In the genomic region with DNA sequence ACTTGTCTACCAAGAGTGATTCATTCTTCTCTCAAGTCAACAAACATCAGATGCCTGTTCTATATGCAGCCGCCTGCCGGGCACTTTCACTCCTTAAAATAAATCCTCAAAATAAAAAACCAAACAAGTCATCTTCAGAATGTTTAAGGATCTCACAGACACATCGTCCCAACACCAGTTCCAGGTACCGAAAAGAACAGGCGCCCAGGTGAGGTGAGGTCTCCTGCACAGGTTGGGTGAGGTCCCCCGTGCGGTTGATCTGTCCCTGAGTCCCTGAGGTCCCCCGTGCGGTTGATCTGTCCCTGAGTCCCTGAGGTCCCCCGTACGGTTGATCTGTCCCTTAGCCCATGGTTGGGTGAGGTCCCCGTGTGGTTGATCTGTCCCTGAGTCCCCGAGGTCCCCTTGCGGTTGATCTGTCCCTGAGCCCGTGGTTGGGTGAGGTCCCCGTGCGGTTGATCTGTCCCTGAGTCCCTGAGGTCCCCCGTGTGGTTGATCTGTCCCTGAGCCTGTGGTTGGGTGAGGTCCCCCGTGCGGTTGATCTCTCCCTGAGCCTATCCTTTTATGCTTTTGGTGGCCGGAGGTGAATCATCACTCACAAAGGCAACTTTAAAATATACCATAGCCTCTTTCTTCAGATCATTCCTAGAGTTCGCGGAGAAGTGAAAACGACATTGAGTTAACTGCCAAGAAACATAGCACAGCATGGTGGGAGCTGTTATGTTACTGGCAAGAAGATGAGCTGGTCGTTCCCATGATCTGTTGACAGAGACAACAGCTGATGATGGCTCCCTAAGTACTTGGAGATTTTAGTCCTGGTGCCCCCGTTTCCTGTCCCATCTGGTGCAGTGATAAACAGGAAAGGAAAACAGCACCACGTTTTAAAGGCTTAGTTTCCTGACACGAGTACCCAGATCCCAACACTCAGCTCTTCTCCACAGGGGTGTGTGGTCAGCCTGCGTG, we compare ENCODE assay signal across 30 cellular contexts. TPM values are rescaled to one million over a fixed set of nuclear protein-coding genes. Genes with fewer than 3 reads are reported as not detected.
DNase-seq lines count a peak whose midpoint lies in the region; ATAC-seq and TF ChIP-seq lines count a peak whose summit lies in the region.
"Had no signal": no experiment of that assay in that cellular context is flagged by ENCODE, and none has a peak within 500 bp of the region (broad histone marks: within the 10 kb centered on the region; RNA-seq: fewer than 3 reads in every experiment).

No MANE protein-coding gene starts in this region.

- no peak overlapping the region for H3K27ac ChIP-seq in CD4-positive, alpha-beta T cell (ENCODE audit: low read depth, low read length)
- no peak overlapping the region for H3K27ac ChIP-seq in osteoblast (ENCODE audit: low read depth, low read length)
- H3K27ac ChIP-seq in uterus = no peak overlapping the region
- H3K27ac ChIP-seq: esophagus muscularis mucosa, gastroesophageal sphincter, neutrophil, right atrium auricular region, stomach had no signal

- H3K4me1 ChIP-seq in osteoblast (ENCODE audit: insufficient read depth, low read length) (no peaks in the 10 kb centered on the region), uterus (no peaks in the 10 kb centered on the region)
- H3K4me1 ChIP-seq: esophagus muscularis mucosa, gastroesophageal sphincter, HAP-1, right atrium auricular region, stomach had no signal

- no peaks in the 10 kb centered on the region for H3K9me3 Mint-ChIP-seq in activated CD4-positive, alpha-beta T cell treated with anti-CD3 and anti-CD28 coated beads for 36 hours (ENCODE audit: low read depth)
- no peaks in the 10 kb centered on the region for H3K9me3 Mint-ChIP-seq in activated CD4-positive, alpha-beta T cell treated with anti-CD3 and anti-CD28 coated beads, Interleukin-2, amount 10 ng/mL, durations not matched to agents 7 days and 5 days
- peaks cover 2% of the 10 kb centered on the region for H3K9me3 Mint-ChIP-seq in CD4-positive, alpha-beta T cell
- no peaks in the 10 kb centered on the region for H3K9me3 Mint-ChIP-seq in WTC11

- intact Hi-C loops in activated CD4-positive, alpha-beta T cell treated with anti-CD3 and anti-CD28 coated beads for 36 hours (cut with DNase I, micrococcal nuclease) = no loop called here
- intact Hi-C loops in CD4-positive, alpha-beta T cell (cut with DNase I, micrococcal nuclease) = no loop called here
- intact Hi-C loops in uterus (cut with DNase I; ENCODE audit: low total_unique reads) = no loop called here

- no peak for DNase-seq in activated CD4-positive, alpha-beta T cell treated with anti-CD3 and anti-CD28 coated beads for 36 hours
- no peak for DNase-seq in activated CD4-positive, alpha-beta T cell treated with anti-CD3 and anti-CD28 coated beads, Interleukin-2, amount 10 ng/mL, durations not matched to agents 7 days and 5 days
- DNase-seq in CD4-positive, alpha-beta T cell = no peak
- DNase-seq in WTC11 (ENCODE audit: low spot score) = no peak
- DNase-seq in osteoblast (ENCODE audit: insufficient read length, low spot score, missing footprints) = peak; percentile 86
- no peak for DNase-seq in inferior parietal cortex (ENCODE audit: extremely low spot score)
- DNase-seq in uterus = no peak
- DNase-seq: activated CD8-positive, alpha-beta T cell treated with anti-CD3 and anti-CD28 coated beads for 36 hours; amniotic stem cell; central memory CD4-positive, alpha-beta T cell; DMS 273 treated with DMSO at 0.1 percent for 48 hours; GDM1; mucosa of descending colon; NCI-H1436 treated with DMSO at 0.1 percent for 48 hours; NCI-H2171 treated with DMSO at 0.1 percent for 48 hours; NCI-H526 treated with DMSO at 0.1 percent for 48 hours; OCI-M1; stimulated activated CD4-positive, alpha-beta T cell treated with anti-CD3 and anti-CD28 coated beads, Interleukin-1b, Interleukin-23, amount 100 ng/mL, for 48 hours; stomach had no signal

- H2AFZ ChIP-seq in osteoblast (ENCODE audit: low read length) = no peak overlapping the region

- H3K27me3 Mint-ChIP-seq in activated CD4-positive, alpha-beta T cell treated with anti-CD3 and anti-CD28 coated beads for 36 hours = no peaks in the 10 kb centered on the region
- H3K27me3 Mint-ChIP-seq in activated CD4-positive, alpha-beta T cell treated with anti-CD3 and anti-CD28 coated beads, Interleukin-2, amount 10 ng/mL, durations not matched to agents 7 days and 5 days = no peaks in the 10 kb centered on the region
- no peaks in the 10 kb centered on the region for H3K27me3 Mint-ChIP-seq in CD4-positive, alpha-beta T cell
- no peaks in the 10 kb centered on the region for H3K27me3 Mint-ChIP-seq in WTC11 (ENCODE audit: low read depth)
- H3K27me3 Mint-ChIP-seq: activated CD8-positive, alpha-beta T cell treated with anti-CD3 and anti-CD28 coated beads for 36 hours had no signal

- H3K27me3 ChIP-seq in CD4-positive, alpha-beta T cell (ENCODE audit: control insufficient read depth, insufficient read depth, low read length) = no peaks in the 10 kb centered on the region
- H3K27me3 ChIP-seq in osteoblast (ENCODE audit: insufficient read depth, low read length) (no peaks in the 10 kb centered on the region), uterus (no peaks in the 10 kb centered on the region)
- H3K27me3 ChIP-seq: esophagus muscularis mucosa, gastroesophageal sphincter, neutrophil, right atrium auricular region, stomach had no signal

- CTCF ChIA-PET in activated CD4-positive, alpha-beta T cell treated with anti-CD3 and anti-CD28 coated beads for 36 hours (lab: Charles Lee) = interaction anchor here (0.6 kb wide), 1 partner anchor 247 kb away, joined by 3 read pairs; no protein-coding TSS in a partner anchor
- CTCF ChIA-PET in activated CD4-positive, alpha-beta T cell treated with anti-CD3 and anti-CD28 coated beads, Interleukin-2, amount 10 ng/mL, durations not matched to agents 7 days and 5 days (lab: Charles Lee) = no interaction called here
- CTCF ChIA-PET in CD4-positive, alpha-beta T cell (lab: Charles Lee) = no interaction called here
- CTCF ChIA-PET in WTC11 (lab: Charles Lee) = no interaction called here

- H3K27ac Mint-ChIP-seq in activated CD4-positive, alpha-beta T cell treated with anti-CD3 and anti-CD28 coated beads for 36 hours = peak overlapping the region; percentile 25
- no peak overlapping the region for H3K27ac Mint-ChIP-seq in activated CD4-positive, alpha-beta T cell treated with anti-CD3 and anti-CD28 coated beads, Interleukin-2, amount 10 ng/mL, durations not matched to agents 7 days and 5 days
- H3K27ac Mint-ChIP-seq in CD4-positive, alpha-beta T cell = peak overlapping the region; percentile 30
- H3K27ac Mint-ChIP-seq in WTC11 = peak overlapping the region; percentile 72; the same call in 1 of the 2 replicates
- H3K27ac Mint-ChIP-seq: activated CD8-positive, alpha-beta T cell treated with anti-CD3 and anti-CD28 coated beads for 36 hours had no signal

- no peak overlapping the region for H3K4me3 Mint-ChIP-seq in activated CD4-positive, alpha-beta T cell treated with anti-CD3 and anti-CD28 coated beads for 36 hours
- H3K4me3 Mint-ChIP-seq in activated CD4-positive, alpha-beta T cell treated with anti-CD3 and anti-CD28 coated beads, Interleukin-2, amount 10 ng/mL, durations not matched to agents 7 days and 5 days = no peak overlapping the region
- no peak overlapping the region for H3K4me3 Mint-ChIP-seq in CD4-positive, alpha-beta T cell
- no peak overlapping the region for H3K4me3 Mint-ChIP-seq in WTC11
- H3K4me3 Mint-ChIP-seq: activated CD8-positive, alpha-beta T cell treated with anti-CD3 and anti-CD28 coated beads for 36 hours had no signal

- H3K4me1 Mint-ChIP-seq in activated CD4-positive, alpha-beta T cell treated with anti-CD3 and anti-CD28 coated beads for 36 hours = no peaks in the 10 kb centered on the region
- H3K4me1 Mint-ChIP-seq in activated CD4-positive, alpha-beta T cell treated with anti-CD3 and anti-CD28 coated beads, Interleukin-2, amount 10 ng/mL, durations not matched to agents 7 days and 5 days = no peaks in the 10 kb centered on the region
- H3K4me1 Mint-ChIP-seq in CD4-positive, alpha-beta T cell (ENCODE audit: low read depth) = no peaks in the 10 kb centered on the region
- H3K4me1 Mint-ChIP-seq in WTC11 = no peaks in the 10 kb centered on the region

- POLR2A ChIA-PET in activated CD4-positive, alpha-beta T cell treated with anti-CD3 and anti-CD28 coated beads for 36 hours (lab: Charles Lee) = no interaction called here
- POLR2A ChIA-PET in activated CD4-positive, alpha-beta T cell treated with anti-CD3 and anti-CD28 coated beads, Interleukin-2, amount 10 ng/mL, durations not matched to agents 7 days and 5 days (lab: Charles Lee) = no interaction called here
- POLR2A ChIA-PET in CD4-positive, alpha-beta T cell (lab: Charles Lee) = no interaction called here
- POLR2A ChIA-PET in WTC11 (lab: Charles Lee) = no interaction called here

- H3K4me2 ChIP-seq in osteoblast (ENCODE audit: insufficient read depth, low read length) = no peak overlapping the region

- ATAC-seq in activated CD4-positive, alpha-beta T cell treated with anti-CD3 and anti-CD28 coated beads for 36 hours = no peak
- no peak for ATAC-seq in CD4-positive, alpha-beta T cell (ENCODE audit: poor library complexity)
- ATAC-seq in WTC11 = no peak
- ATAC-seq in GM21526 (IDR thresholded peaks at IDR 0.05; ENCODE audit: low FRiP score, unreplicated experiment) = no peak
- ATAC-seq: activated CD8-positive, alpha-beta T cell treated with anti-CD3 and anti-CD28 coated beads for 36 hours; gastroesophageal sphincter; GM12878; left lobe of liver; mucosa of descending colon had no signal

- H3K9me3 ChIP-seq in CD4-positive, alpha-beta T cell (ENCODE audit: control insufficient read depth, low read length) = no peaks in the 10 kb centered on the region
- no peaks in the 10 kb centered on the region for H3K9me3 ChIP-seq in osteoblast (ENCODE audit: low read depth, low read length)
- H3K9me3 ChIP-seq in uterus = no peaks in the 10 kb centered on the region
- H3K9me3 ChIP-seq: esophagus muscularis mucosa, gastroesophageal sphincter, HAP-1, mucosa of descending colon, neutrophil, right atrium auricular region had no signal

- TF ChIP-seq POLR2A in uterus (IDR thresholded peaks at IDR 0.05) = no peak

- H3K36me3 ChIP-seq in osteoblast (ENCODE audit: insufficient read depth, low read length) (peaks cover 3% of the 10 kb centered on the region), uterus (no peaks in the 10 kb centered on the region)
- H3K36me3 ChIP-seq: HAP-1 had no signal

- peaks cover 68% of the 10 kb centered on the region for H3K36me3 Mint-ChIP-seq in activated CD4-positive, alpha-beta T cell treated with anti-CD3 and anti-CD28 coated beads for 36 hours (ENCODE audit: low read depth)
- H3K36me3 Mint-ChIP-seq in activated CD4-positive, alpha-beta T cell treated with anti-CD3 and anti-CD28 coated beads, Interleukin-2, amount 10 ng/mL, durations not matched to agents 7 days and 5 days (ENCODE audit: low read depth) = peaks cover 65% of the 10 kb centered on the region
- H3K36me3 Mint-ChIP-seq in CD4-positive, alpha-beta T cell (ENCODE audit: low read depth) = peaks cover 82% of the 10 kb centered on the region
- peaks cover 31% of the 10 kb centered on the region for H3K36me3 Mint-ChIP-seq in WTC11

- no peak for TF ChIP-seq CTCF in CD4-positive, alpha-beta T cell (IDR thresholded peaks at IDR 0.05)
- TF ChIP-seq CTCF in WTC11 (IDR thresholded peaks at IDR 0.05) = no peak
- no peak for TF ChIP-seq CTCF in osteoblast (IDR thresholded peaks at IDR 0.05; ENCODE audit: extremely low read depth, low read depth, low read length)
- TF ChIP-seq CTCF in uterus (IDR thresholded peaks at IDR 0.05) = no peak

- H3K4me3 ChIP-seq in osteoblast (ENCODE audit: insufficient read depth, low read length) (no peak overlapping the region), uterus (no peak overlapping the region)
- H3K4me3 ChIP-seq: esophagus muscularis mucosa, gastroesophageal sphincter, GM12878, HAP-1, mucosa of descending colon, right atrium auricular region, stomach had no signal

- H4K20me1 ChIP-seq in osteoblast (ENCODE audit: insufficient read depth, low read length) = peaks cover 5% of the 10 kb centered on the region

- H3K79me2 ChIP-seq in osteoblast (ENCODE audit: insufficient read depth, low read length) = no peaks in the 10 kb centered on the region

RNA-seq across cellular contexts. Expression of gene KCNG2, which starts 56.7 kb away (rescaled TPM):
- total RNA-seq in activated CD4-positive, alpha-beta T cell treated with anti-CD3 and anti-CD28 coated beads for 36 hours = not detected
- total RNA-seq in activated CD4-positive, alpha-beta T cell treated with anti-CD3 and anti-CD28 coated beads, Interleukin-2, amount 10 ng/mL, durations not matched to agents 7 days and 5 days = not detected
- total RNA-seq in CD4-positive, alpha-beta T cell = not detected
- total RNA-seq in WTC11 (2021) (0.34 to 0.62 TPM (median 0.50 TPM) in 3 replicates), osteoblast (not detected in 2 replicates), uterus (under 1 TPM in 1 of 4 donors, not detected in 3; 0.59 TPM)
- total RNA-seq: A172; activated CD8-positive, alpha-beta T cell treated with anti-CD3 and anti-CD28 coated beads for 36 hours; left lobe of liver; right atrium auricular region; T-helper 1 cell treated with Interleukin-12 subunit alpha and Interleukin-12 subunit beta and Interleukin-4 antibody, amounts not matched to agents 30 ng/mL and 1 ng/mL, for 36 hours; ureter had no signal
